Comparison of ENCODE assay signal across 8 cellular contexts in the genomic region with DNA sequence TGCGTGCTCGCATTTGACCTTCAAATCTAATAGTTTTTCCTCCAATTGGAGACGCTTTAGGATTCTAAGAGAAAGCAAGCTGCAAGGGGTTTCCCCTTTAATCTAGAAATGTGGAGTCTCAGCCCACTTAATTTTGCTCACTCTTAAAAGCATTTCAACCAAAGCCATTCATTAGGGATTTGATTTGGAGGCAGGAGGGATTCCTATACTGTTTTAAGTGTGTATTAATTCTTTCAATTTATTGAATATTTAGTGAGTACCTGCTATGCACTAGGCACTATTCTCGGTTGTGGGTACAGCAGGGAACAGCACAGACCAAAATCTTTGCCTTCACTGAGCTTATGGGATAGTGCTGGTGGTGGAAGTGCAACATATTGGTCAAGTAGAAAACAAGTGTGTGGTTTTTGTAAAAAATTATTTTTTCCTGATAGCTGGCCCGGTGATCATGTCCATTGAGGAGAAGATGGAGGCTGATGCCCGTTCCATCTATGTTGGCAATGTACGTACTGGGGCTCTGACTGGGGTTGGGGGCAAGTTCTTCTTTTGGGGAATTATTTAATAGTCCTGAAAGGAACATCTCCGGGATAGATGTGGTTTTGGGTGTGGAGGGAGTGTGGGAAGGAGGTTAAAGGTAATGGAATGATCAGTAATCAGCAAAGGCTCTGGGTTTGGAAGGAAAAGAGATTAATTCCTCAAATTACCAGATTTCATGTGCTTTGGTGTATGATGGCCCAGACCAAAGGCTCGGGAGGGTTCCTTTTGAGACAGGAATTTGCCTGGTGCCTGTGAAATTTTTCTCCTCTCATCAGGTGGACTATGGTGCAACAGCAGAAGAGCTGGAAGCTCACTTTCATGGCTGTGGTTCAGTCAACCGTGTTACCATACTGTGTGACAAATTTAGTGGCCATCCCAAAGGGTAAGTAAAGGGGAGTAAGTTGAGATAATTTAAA. TPM values are rescaled to one million over a fixed set of nuclear protein-coding genes. Genes with fewer than 3 reads are reported as not detected.
DNase-seq lines count a peak whose midpoint lies in the region; TF ChIP-seq lines count a peak whose summit lies in the region.

No MANE protein-coding gene starts in this region.

- TF ChIP-seq POLR2A in sigmoid colon (IDR thresholded peaks at IDR 0.05) = no peak

- H3K27ac ChIP-seq in WERI-Rb-1 (peak overlapping the region; percentile 99), sigmoid colon (peak overlapping the region in 3 of 4 donors; percentile 97 to 99 (median 98))

- peaks cover 0 to 30% (median 22%) of the 10 kb centered on the region in 4 donors for H3K4me1 ChIP-seq in sigmoid colon

- peaks cover 43% of the 10 kb centered on the region for H3K36me3 ChIP-seq in WERI-Rb-1
- H3K36me3 ChIP-seq in sigmoid colon = peaks cover 17 to 32% (median 19%) of the 10 kb centered on the region in 4 donors

- WGBS in sigmoid colon, 2 donors = 37 to 57% methylated on average over 10 of the region's 10 CpGs

- H3K9me3 ChIP-seq in WERI-Rb-1 (ENCODE audit: severe bottlenecking) (no peaks in the 10 kb centered on the region), sigmoid colon (no peaks in the 10 kb centered on the region)

- TF ChIP-seq CTCF in GM12875 (IDR thresholded peaks at IDR 0.05; ENCODE audit: borderline replicate concordance, insufficient read depth, low read depth, low read length) (no peak), WERI-Rb-1 (IDR thresholded peaks at IDR 0.05; ENCODE audit: low read depth, low read length) (no peak), foreskin fibroblast (IDR thresholded peaks at IDR 0.05; ENCODE audit: low read depth, low read length) (no peak), sigmoid colon (IDR thresholded peaks at IDR 0.05) (no peak)

- intact Hi-C loops in sigmoid colon (cut with DNase I) = loop anchor here (10.0 kb wide), 1 partner anchor 232 kb away; the partner anchor contains the start of genes THTPA and ZFHX2

- TF ChIP-seq EP300 in sigmoid colon (IDR thresholded peaks at IDR 0.05) = no peak

- DNase-seq in WERI-Rb-1 = no peak
- DNase-seq in foreskin fibroblast = no peak
- no peak for DNase-seq in sigmoid colon
- no peak for DNase-seq in GOT3 (lab: John Stamatoyannopoulos, UW)
- DNase-seq in UCSD-AML1 (lab: John Stamatoyannopoulos, UW; ENCODE audit: unreplicated experiment) = no peak
- DNase-seq in T-helper 9 cell = no peak
- no peak for DNase-seq in OCI-M2 (lab: John Stamatoyannopoulos, UW; ENCODE audit: unreplicated experiment)

- H3K4me3 ChIP-seq in GM12875 (ENCODE audit: low read depth, low read length) = peak overlapping the region; percentile 54
- H3K4me3 ChIP-seq in WERI-Rb-1 (ENCODE audit: low read depth, low read length) = peak overlapping the region; percentile 95
- H3K4me3 ChIP-seq in foreskin fibroblast (ENCODE audit: low read depth in 1 of 2, low read length in 2 of 2) = peak overlapping the region; percentile 93 to 95
- peak overlapping the region; percentile 95 to 99 (median 98) for H3K4me3 ChIP-seq in sigmoid colon

- H3K27me3 ChIP-seq in WERI-Rb-1 (ENCODE audit: insufficient read depth, low read depth, severe bottlenecking) (no peaks in the 10 kb centered on the region), sigmoid colon (no peaks in the 10 kb centered on the region)

RNA-seq across cellular contexts. Expression of gene PABPN1, which starts 1.6 kb away (rescaled TPM):
- 10 to 100 TPM; 38.3 to 71.5 (median 48.3) TPM for total RNA-seq in sigmoid colon
- 100 to 1,000 TPM in 1 of 3 donors, 10 to 100 TPM in 2; 69.1 to 137 (median 76.3) TPM for polyA plus RNA-seq in sigmoid colon

RNA-seq across cellular contexts. Expression of gene BCL2L2, which starts 16.2 kb away (rescaled TPM):
- total RNA-seq in sigmoid colon = 100 to 1,000 TPM in 2 of 4 donors, 10 to 100 TPM in 2; 75.9 to 118 (median 101) TPM
- polyA plus RNA-seq in sigmoid colon = 10 to 100 TPM; 57.0 to 63.3 (median 61.9) TPM

RNA-seq across cellular contexts. Expression of gene PPP1R3E, which starts 20.2 kb away (rescaled TPM):
- 10 to 100 TPM in 1 of 4 donors, 1 to 10 TPM in 3; 4.5 to 10.7 (median 8.9) TPM for total RNA-seq in sigmoid colon
- polyA plus RNA-seq in sigmoid colon = 10 to 100 TPM in 1 of 3 donors, 1 to 10 TPM in 2; 2.5 to 12.9 (median 3.6) TPM

RNA-seq across cellular contexts. Expression of gene SLC22A17, which starts 29.8 kb away (rescaled TPM):
- total RNA-seq in sigmoid colon = 10 to 100 TPM; 18.1 to 38.8 (median 26.3) TPM
- polyA plus RNA-seq in sigmoid colon = 10 to 100 TPM in 1 of 3 donors, under 1 TPM in 2; 0.60 to 10.6 (median 0.92) TPM

RNA-seq across cellular contexts. Expression of gene HOMEZ, which starts 36.9 kb away (rescaled TPM):
- total RNA-seq in sigmoid colon = 10 to 100 TPM in 1 of 4 donors, 1 to 10 TPM in 3; 5.4 to 10.5 (median 6.1) TPM
- 10 to 100 TPM in 1 of 3 donors, 1 to 10 TPM in 2; 6.0 to 12.0 (median 6.5) TPM for polyA plus RNA-seq in sigmoid colon
